8 cellular contexts compared by ENCODE assay signal in the genomic region with DNA sequence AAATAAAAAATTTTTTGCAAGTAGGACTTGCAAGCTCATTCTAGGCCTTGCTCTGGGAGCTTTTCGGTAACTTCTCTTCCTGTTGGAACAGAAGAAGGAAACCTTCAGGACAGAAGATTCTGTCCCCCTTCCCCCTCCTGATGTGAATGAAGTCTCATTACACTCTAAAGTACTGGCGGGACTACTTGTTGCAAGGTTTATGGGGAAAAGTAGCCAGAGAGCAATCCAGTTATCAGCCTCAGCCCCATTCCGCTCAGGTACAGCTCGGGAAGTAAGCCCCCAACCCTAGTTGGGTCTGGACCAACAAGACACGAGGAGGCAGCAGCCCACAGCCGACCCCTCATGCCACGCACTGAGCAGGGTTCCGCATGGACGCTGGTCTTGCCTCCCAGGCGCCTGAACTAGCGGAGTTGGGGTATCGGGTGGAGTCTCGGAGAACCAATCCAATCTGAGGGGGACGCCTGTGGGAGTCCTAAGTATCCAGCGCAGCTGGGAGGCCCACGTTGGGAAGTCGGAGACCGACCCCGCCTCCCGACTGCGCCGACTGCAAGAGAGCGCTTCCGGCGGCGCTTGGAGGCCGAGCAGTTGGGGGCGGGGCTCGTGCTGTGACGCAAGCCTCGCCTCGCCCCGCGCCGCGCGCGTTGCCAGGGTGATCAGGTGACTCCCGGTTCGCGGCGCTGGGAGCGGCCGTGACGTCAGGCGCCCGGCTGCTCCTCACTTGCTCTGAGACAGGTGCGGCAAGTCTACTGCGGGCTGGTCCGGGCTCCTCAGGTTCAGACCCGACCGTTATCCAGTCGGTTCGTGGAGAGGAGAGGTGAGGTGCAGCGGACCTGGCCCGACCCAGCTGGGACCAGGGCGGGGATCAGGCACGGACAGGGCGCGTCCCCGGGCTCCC. TPM values are rescaled to one million over a fixed set of nuclear protein-coding genes. Genes with fewer than 3 reads are reported as not detected.
A peak's percentile ranks its signal among the peaks of the same experiment; 100 is the strongest.
DNase-seq lines count a peak whose midpoint lies in the region; ATAC-seq, FAIRE-seq and TF ChIP-seq lines count a peak whose summit lies in the region.

A gene with protein sequence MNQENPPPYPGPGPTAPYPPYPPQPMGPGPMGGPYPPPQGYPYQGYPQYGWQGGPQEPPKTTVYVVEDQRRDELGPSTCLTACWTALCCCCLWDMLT (plus strand): TSS at position 717 of the 895 bp plus-strand sequence. CDS start 19,278 bp downstream, outside the sequence.

- H3K4me1 Mint-ChIP-seq in Calu3 (ENCODE audit: low read depth, unreplicated experiment) = peaks cover 42% of the 10 kb centered on the region

- no peaks in the 10 kb centered on the region for H3K9me3 ChIP-seq in OCI-LY1 (ENCODE audit: low read length)
- H3K9me3 ChIP-seq in endothelial cell of umbilical vein (replicated peaks; ENCODE audit: control insufficient read depth, insufficient read depth, low read length) = no peaks in the 10 kb centered on the region

- H3K79me2 ChIP-seq in OCI-LY1 (ENCODE audit: insufficient read depth, low read length) (no peaks in the 10 kb centered on the region), endothelial cell of umbilical vein (ENCODE audit: control insufficient read depth, insufficient read depth, low read length) (no peaks in the 10 kb centered on the region)

- H3K4me3 Mint-ChIP-seq in Calu3 (ENCODE audit: low read depth, unreplicated experiment) = peak within 1 kb of the TSS; percentile 88

- H3K4me1 ChIP-seq in OCI-LY1 (ENCODE audit: insufficient read depth, low read length, severe bottlenecking) (peaks cover 26% of the 10 kb centered on the region), endothelial cell of umbilical vein (ENCODE audit: control insufficient read depth, extremely low read depth, insufficient read depth, low read length) (peaks cover 11% of the 10 kb centered on the region)

- H3F3A ChIP-seq in OCI-LY1 (ENCODE audit: insufficient read depth, low read length) = no peaks in the 10 kb centered on the region; the same call in 1 of the 2 replicates

- BruUV-seq in Calu3 (replicated peaks; lab: Mats Ljungman, UMichigan) = TSS peak; percentile 83
- BruUV-seq in endothelial cell of umbilical vein (replicated peaks; lab: Mats Ljungman, UMichigan) = TSS peak; percentile 59

- H4K20me1 ChIP-seq in OCI-LY1 (ENCODE audit: insufficient read depth, low read length) (no peaks in the 10 kb centered on the region), endothelial cell of umbilical vein (replicated peaks; ENCODE audit: control insufficient read depth, extremely low read depth, insufficient read depth, low read length) (no peaks in the 10 kb centered on the region)

- DNase-seq in Calu3 (peak; percentile 99), HuH-7 (ENCODE audit: low spot score) (peak; percentile 86), activated T-cell treated with anti-CD3 and anti-CD28 coated beads for 1 hour (ENCODE audit: low read depth) (peak; percentile 94), endothelial cell of umbilical vein (ENCODE audit: low read depth, low spot score) (peak; percentile 93), midbrain (lab: John Stamatoyannopoulos, UW) (peak; percentile 94)
- peak; percentile 90 to 92 for DNase-seq in stimulated activated CD8-positive, alpha-beta memory T cell treated with anti-CD3 and anti-CD28 coated beads, Interleukin-2, amount 100 ng/mL, for 1 hour (ENCODE audit: low read depth in 2 of 2)

- FAIRE-seq in endothelial cell of umbilical vein (lab: Jason Lieb, UNC) = peak; percentile 93

- H3K9me1 ChIP-seq in endothelial cell of umbilical vein (replicated peaks; ENCODE audit: control insufficient read depth, extremely low read depth, insufficient read depth, low read length) = no peaks in the 10 kb centered on the region

- H3K27ac Mint-ChIP-seq in Calu3 (ENCODE audit: unreplicated experiment) = peak within 1 kb of the TSS; percentile 97

- H3K4me2 ChIP-seq in OCI-LY1 (ENCODE audit: low read length) (peak within 1 kb of the TSS; percentile 67), endothelial cell of umbilical vein (ENCODE audit: insufficient read depth, low read length) (peak within 1 kb of the TSS; percentile 77)

- H3K9me3 Mint-ChIP-seq in Calu3 (ENCODE audit: low read depth, unreplicated experiment) = no peaks in the 10 kb centered on the region

- no peaks in the 10 kb centered on the region for H3K9me2 ChIP-seq in OCI-LY1 (ENCODE audit: low read depth, low read length)

- TF ChIP-seq POLR2A in endothelial cell of umbilical vein (IDR thresholded peaks at IDR 0.05; ENCODE audit: low read depth, low read length) = peak; percentile 69

- CTCF ChIA-PET in Calu3 (lab: Charles Lee) (interaction anchor here (0.5 to 2.2 kb wide), 2 partner anchors 10 to 56 kb away, joined by 3 to 7 read pairs; no protein-coding TSS in a partner anchor), endothelial cell of umbilical vein (lab: Charles Lee) (interaction anchor here (0.7 to 3.1 kb wide), 7 partner anchors 16 to 184 kb away, joined by 3 to 12 read pairs (median 3); no protein-coding TSS in a partner anchor)

- intact Hi-C loops in Calu3 (cut with micrococcal nuclease; ENCODE audit: unreplicated experiment) = loop anchor here (5.0 kb wide), 1 partner anchor 173 kb away; a partner anchor contains a TSS
- intact Hi-C loops in endothelial cell of umbilical vein (cut with micrococcal nuclease) = loop anchor here (2.0 to 5.0 kb wide), 2 partner anchors 66 to 183 kb away; no protein-coding TSS in a partner anchor

- POLR2A ChIA-PET in endothelial cell of umbilical vein (lab: Charles Lee) = interaction anchor here (0.9 kb wide), 1 partner anchor 9 kb away, joined by 4 read pairs; no protein-coding TSS in a partner anchor

- H3K27me3 Mint-ChIP-seq in Calu3 (ENCODE audit: unreplicated experiment) = peaks cover 16% of the 10 kb centered on the region

- H3K27ac ChIP-seq in OCI-LY1 (ENCODE audit: low read depth, low read length, poor library complexity, severe bottlenecking) (no peak within 1 kb of the TSS), endothelial cell of umbilical vein (ENCODE audit: insufficient read depth, low read depth, low read length) (peak within 1 kb of the TSS; percentile 75)

- H3K9ac ChIP-seq in OCI-LY1 (ENCODE audit: low read length) (peak within 1 kb of the TSS; percentile 72), endothelial cell of umbilical vein (replicated peaks; ENCODE audit: extremely low read depth, insufficient read depth, low read length) (peak within 1 kb of the TSS; percentile 92)

- no peaks in the 10 kb centered on the region for H3K36me3 ChIP-seq in OCI-LY1 (ENCODE audit: insufficient read depth, low read length)
- H3K36me3 ChIP-seq in endothelial cell of umbilical vein (ENCODE audit: control insufficient read depth in 2 of 2, extremely low read depth in 1 of 2, insufficient read depth in 2 of 2, low read length in 2 of 2) = no peaks in the 10 kb centered on the region

- dilution Hi-C loops in endothelial cell of umbilical vein (cut with MboI; ENCODE audit: extremely low pct_ligation_motif_present, low sequenced_read_pairs) = no loop called here

- H3K36me3 Mint-ChIP-seq in Calu3 (ENCODE audit: insufficient read depth, unreplicated experiment) = peaks cover 55% of the 10 kb centered on the region

- peak within 1 kb of the TSS; percentile 80 for H3K4me3 ChIP-seq in OCI-LY1 (ENCODE audit: low read depth, low read length, poor library complexity, severe bottlenecking)
- peak within 1 kb of the TSS; percentile 49 to 100 (median 56) for H3K4me3 ChIP-seq in endothelial cell of umbilical vein (replicated peaks in 1 of 3; ENCODE audit: insufficient read depth in 1 of 3, low read depth in 1 of 3, low read length in 3 of 3)

- peak; percentile 83 for ATAC-seq in GM21447 (IDR thresholded peaks at IDR 0.05; ENCODE audit: unreplicated experiment)

- no peaks in the 10 kb centered on the region for H3K27me3 ChIP-seq in OCI-LY1 (ENCODE audit: insufficient read depth, low read length)
- peaks cover 0 to 1% of the 10 kb centered on the region in 2 experiments for H3K27me3 ChIP-seq in endothelial cell of umbilical vein (ENCODE audit: control insufficient read depth in 2 of 2, insufficient read depth in 2 of 2, low read length in 2 of 2)

- no peak within 1 kb of the TSS for H2AFZ ChIP-seq in OCI-LY1 (ENCODE audit: low read length)
- H2AFZ ChIP-seq in endothelial cell of umbilical vein (ENCODE audit: low read depth, low read length) = peak within 1 kb of the TSS; percentile 82

- TF ChIP-seq CTCF in Calu3 (IDR thresholded peaks at IDR 0.05; ENCODE audit: unreplicated experiment) (no peak), OCI-LY1 (IDR thresholded peaks at IDR 0.05; ENCODE audit: low read length) (no peak; the same call in 1 of the 2 replicates), endothelial cell of umbilical vein (IDR thresholded peaks at IDR 0.05; ENCODE audit: extremely low read depth in 1 of 2, insufficient read depth in 1 of 2, low read depth in 1 of 2, low read length in 2 of 2) (no peak)

TF ChIP-seq in endothelial cell of umbilical vein, 7 proteins besides CTCF, POLR2A, EP300 and RAD21:
- TF ChIP-seq POLR2AphosphoS5 (IDR thresholded peaks at IDR 0.05; ENCODE audit: insufficient read depth, low read depth, low read length) (peak; percentile 78), GATA2 (IDR thresholded peaks at IDR 0.05; ENCODE audit: insufficient read depth, insufficient read length, low read depth, low read length) (no peak)

RNA-seq across cellular contexts. Expression of the gene that starts here (rescaled TPM):
- 198 and 259 TPM in 2 replicates for total RNA-seq in Calu3 (2022)
- total RNA-seq in endothelial cell of umbilical vein = 28.9 and 36.0 TPM in 2 replicates
- 41.5 and 50.4 TPM in 2 replicates for polyA plus RNA-seq in endothelial cell of umbilical vein
- polyA plus RNA-seq in endothelial cell of umbilical vein (2011; cell fraction: cytosol; rRNA removed) = 26.3 and 29.5 TPM in 2 replicates
- 6.8 and 12.5 TPM in 2 replicates for polyA plus RNA-seq in endothelial cell of umbilical vein (2011; cell fraction: nucleus; rRNA removed)
- 22.8 and 28.5 TPM in 2 replicates for polyA plus RNA-seq in endothelial cell of umbilical vein (2012)
- 22.2 and 29.3 TPM in 2 replicates for polyA minus RNA-seq in endothelial cell of umbilical vein
- 64.1 TPM for polyA minus RNA-seq in endothelial cell of umbilical vein (2011; cell fraction: cytosol; rRNA and poly(A)+ RNA removed)
- polyA minus RNA-seq in endothelial cell of umbilical vein (2011; cell fraction: nucleus; rRNA and poly(A)+ RNA removed) = 5.0 and 6.4 TPM in 2 replicates
